Comparison of ENCODE assay signal across 1 cellular context in genomic region chrX:133838761-133839676, GRCh38.
TF ChIP-seq lines count a peak whose summit lies in the region.

No MANE protein-coding gene starts in this region.

TF ChIP-seq in K562, 482 proteins besides CTCF, POLR2A, EP300 and RAD21 (continued from another document):
- TF ChIP-seq PML (IDR thresholded peaks at IDR 0.05; ENCODE audit: low read length) (no peak), NR4A1 (CRISPR knock-in tag; IDR thresholded peaks at IDR 0.05) (no peak), NR4A1 (tag; IDR thresholded peaks at IDR 0.05) (no peak), SP1 (CRISPR knock-in tag; IDR thresholded peaks at IDR 0.05) (no peak), ATF3 (IDR thresholded peaks at IDR 0.05) (peak; percentile 12; the same call in 1 of the 2 replicates), ATF3 (CRISPR knock-in tag; conservative IDR thresholded peaks at IDR 0.05) (no peak), FOXJ2 (tag; IDR thresholded peaks at IDR 0.05) (no peak), CBFB (CRISPR knock-in tag; IDR thresholded peaks at IDR 0.05) (no peak), POLR2AphosphoS2 (IDR thresholded peaks at IDR 0.05; ENCODE audit: low read length) (no peak), NCOA2 (IDR thresholded peaks at IDR 0.05; ENCODE audit: partially characterized antibody in 2 of 2) (no peak), EZH2 (IDR thresholded peaks at IDR 0.05; ENCODE audit: borderline replicate concordance, low read depth, low read length) (no peak)
- TF ChIP-seq, protein P1, sequence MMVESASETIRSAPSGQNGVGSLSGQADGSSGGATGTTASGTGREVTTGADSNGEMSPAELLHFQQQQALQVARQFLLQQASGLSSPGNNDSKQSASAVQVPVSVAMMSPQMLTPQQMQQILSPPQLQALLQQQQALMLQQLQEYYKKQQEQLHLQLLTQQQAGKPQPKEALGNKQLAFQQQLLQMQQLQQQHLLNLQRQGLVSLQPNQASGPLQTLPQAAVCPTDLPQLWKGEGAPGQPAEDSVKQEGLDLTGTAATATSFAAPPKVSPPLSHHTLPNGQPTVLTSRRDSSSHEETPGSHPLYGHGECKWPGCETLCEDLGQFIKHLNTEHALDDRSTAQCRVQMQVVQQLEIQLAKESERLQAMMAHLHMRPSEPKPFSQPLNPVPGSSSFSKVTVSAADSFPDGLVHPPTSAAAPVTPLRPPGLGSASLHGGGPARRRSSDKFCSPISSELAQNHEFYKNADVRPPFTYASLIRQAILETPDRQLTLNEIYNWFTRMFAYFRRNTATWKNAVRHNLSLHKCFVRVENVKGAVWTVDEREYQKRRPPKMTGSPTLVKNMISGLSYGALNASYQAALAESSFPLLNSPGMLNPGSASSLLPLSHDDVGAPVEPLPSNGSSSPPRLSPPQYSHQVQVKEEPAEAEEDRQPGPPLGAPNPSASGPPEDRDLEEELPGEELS (CRISPR knock-in tag; IDR thresholded peaks at IDR 0.05; ENCODE audit: borderline replicate concordance), result no peak
- TF ChIP-seq, protein P2, sequence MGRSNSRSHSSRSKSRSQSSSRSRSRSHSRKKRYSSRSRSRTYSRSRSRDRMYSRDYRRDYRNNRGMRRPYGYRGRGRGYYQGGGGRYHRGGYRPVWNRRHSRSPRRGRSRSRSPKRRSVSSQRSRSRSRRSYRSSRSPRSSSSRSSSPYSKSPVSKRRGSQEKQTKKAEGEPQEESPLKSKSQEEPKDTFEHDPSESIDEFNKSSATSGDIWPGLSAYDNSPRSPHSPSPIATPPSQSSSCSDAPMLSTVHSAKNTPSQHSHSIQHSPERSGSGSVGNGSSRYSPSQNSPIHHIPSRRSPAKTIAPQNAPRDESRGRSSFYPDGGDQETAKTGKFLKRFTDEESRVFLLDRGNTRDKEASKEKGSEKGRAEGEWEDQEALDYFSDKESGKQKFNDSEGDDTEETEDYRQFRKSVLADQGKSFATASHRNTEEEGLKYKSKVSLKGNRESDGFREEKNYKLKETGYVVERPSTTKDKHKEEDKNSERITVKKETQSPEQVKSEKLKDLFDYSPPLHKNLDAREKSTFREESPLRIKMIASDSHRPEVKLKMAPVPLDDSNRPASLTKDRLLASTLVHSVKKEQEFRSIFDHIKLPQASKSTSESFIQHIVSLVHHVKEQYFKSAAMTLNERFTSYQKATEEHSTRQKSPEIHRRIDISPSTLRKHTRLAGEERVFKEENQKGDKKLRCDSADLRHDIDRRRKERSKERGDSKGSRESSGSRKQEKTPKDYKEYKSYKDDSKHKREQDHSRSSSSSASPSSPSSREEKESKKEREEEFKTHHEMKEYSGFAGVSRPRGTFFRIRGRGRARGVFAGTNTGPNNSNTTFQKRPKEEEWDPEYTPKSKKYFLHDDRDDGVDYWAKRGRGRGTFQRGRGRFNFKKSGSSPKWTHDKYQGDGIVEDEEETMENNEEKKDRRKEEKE (IDR thresholded peaks at IDR 0.05; ENCODE audit: borderline replicate concordance in 1 of 2, control insufficient read depth in 1 of 2, low read depth in 2 of 2, low read length in 1 of 2), result no peak
